7 cellular contexts compared by ENCODE assay signal in the genomic region with DNA sequence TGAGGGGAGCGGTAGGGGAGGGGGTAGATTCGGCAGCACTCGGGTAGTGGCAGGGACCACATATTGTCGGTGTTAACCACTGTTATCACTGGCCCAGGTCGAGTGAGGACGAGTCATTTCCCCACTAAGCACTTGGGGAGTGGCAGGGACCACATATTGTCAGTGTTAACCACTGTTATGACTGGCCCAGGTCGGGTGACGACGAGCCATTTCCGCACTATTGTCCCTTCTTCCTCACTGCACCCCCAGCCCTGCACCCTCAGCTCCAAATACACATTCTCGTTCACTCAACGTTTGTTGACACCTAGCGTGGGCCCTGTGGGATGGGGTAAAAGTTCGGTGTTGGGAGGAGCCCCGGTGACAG. TPM values are rescaled to one million over a fixed set of nuclear protein-coding genes. Genes with fewer than 3 reads are reported as not detected.
A peak's percentile ranks its signal among the peaks of the same experiment; 100 is the strongest.
DNase-seq lines count a peak whose midpoint lies in the region; ATAC-seq and TF ChIP-seq lines count a peak whose summit lies in the region.

No MANE protein-coding gene starts in this region.

- peak overlapping the region; percentile 96 for H2AFZ ChIP-seq in mammary epithelial cell (ENCODE audit: low read depth, low read length)

- no peak for TF ChIP-seq CTCF in mammary epithelial cell (conservative IDR thresholded peaks at IDR 0.05 in 1 of 2, IDR thresholded peaks at IDR 0.05 in 1 of 2; ENCODE audit: extremely low read depth in 1 of 2, insufficient read depth in 1 of 2, low read depth in 1 of 2, low read length in 2 of 2)

- peak overlapping the region; percentile 81 for H3K4me2 ChIP-seq in mammary epithelial cell (ENCODE audit: insufficient read depth, low read depth, low read length)

- in situ Hi-C loops in mammary epithelial cell (cut with MboI; ENCODE audit: low sequenced_read_pairs in 2 of 2), result no loop called here

- intact Hi-C loops in mammary epithelial cell (cut with micrococcal nuclease), result no loop called here

- H3K4me1 ChIP-seq in mammary epithelial cell (ENCODE audit: insufficient read depth, low read length), result peaks cover 28% of the 10 kb centered on the region
- peaks cover 5% of the 10 kb centered on the region for H3K4me1 ChIP-seq in mesodermal cell (ENCODE audit: control insufficient read depth, insufficient read depth, low read length, poor library complexity, severe bottlenecking)

- H3K4me3 ChIP-seq in mammary epithelial cell (replicated peaks in 1 of 3; ENCODE audit: insufficient read depth in 1 of 3, low read depth in 2 of 3, low read length in 3 of 3), result peak overlapping the region; percentile 69 to 89 (median 88)
- peak overlapping the region; percentile 79 for H3K4me3 ChIP-seq in mesodermal cell (ENCODE audit: extremely low read depth, insufficient read depth, low read length, poor library complexity, severe bottlenecking)

- H3K27ac ChIP-seq in mammary epithelial cell (ENCODE audit: insufficient read depth, low read depth, low read length) (peak overlapping the region; percentile 87), mesodermal cell (ENCODE audit: low read depth, low read length, severe bottlenecking) (peak overlapping the region; percentile 29)

- BruUV-seq in mammary epithelial cell (replicated peaks; lab: Mats Ljungman, UMichigan), result TSS peak; percentile 40

- H4K20me1 ChIP-seq in mammary epithelial cell (ENCODE audit: insufficient read depth, low read length), result no peaks in the 10 kb centered on the region

- peak overlapping the region; percentile 96 for H3K9ac ChIP-seq in mammary epithelial cell (ENCODE audit: insufficient read depth, low read length)

- no peaks in the 10 kb centered on the region for H3K27me3 ChIP-seq in mammary epithelial cell (ENCODE audit: insufficient read depth, low read length)

- CTCF ChIA-PET in mammary epithelial cell (lab: Charles Lee; ENCODE audit: low non-redundant PET), result no interaction called here

- H3K9me3 ChIP-seq in mammary epithelial cell (replicated peaks; ENCODE audit: insufficient read depth, low read length), result no peaks in the 10 kb centered on the region
- H3K9me3 ChIP-seq in mesodermal cell (ENCODE audit: control insufficient read depth, low read length), result no peaks in the 10 kb centered on the region

- H3K36me3 ChIP-seq in mammary epithelial cell (ENCODE audit: insufficient read depth, low read length), result peaks cover 3% of the 10 kb centered on the region
- peaks cover 7% of the 10 kb centered on the region for H3K36me3 ChIP-seq in mesodermal cell (ENCODE audit: control insufficient read depth, insufficient read depth, low read length)

- H3K79me2 ChIP-seq in mammary epithelial cell (ENCODE audit: insufficient read depth, low read length), result peaks cover 38% of the 10 kb centered on the region

- ATAC-seq in GM19023 (IDR thresholded peaks at IDR 0.05; ENCODE audit: unreplicated experiment) (peak; percentile 47), HG03045 (IDR thresholded peaks at IDR 0.05; ENCODE audit: unreplicated experiment) (peak; percentile 43)

- dilution Hi-C loops in mammary epithelial cell (cut with HindIII; ENCODE audit: low sequenced_read_pairs), result no loop called here

- DNase-seq in T-helper 9 cell (peak; percentile 69), mammary epithelial cell (peak; percentile 13), NCI-H1694 treated with DMSO at 0.1 percent for 48 hours (lab: John Stamatoyannopoulos, UW) (no peak)
- peak; percentile 83 for DNase-seq in stimulated activated CD8-positive, alpha-beta memory T cell treated with anti-CD3 and anti-CD28 coated beads, Interleukin-4, amount 100 ng/mL, for 48 hours

- 43% methylated on average over 12 of the region's 15 CpGs for WGBS in mammary epithelial cell (ENCODE audit: low coverage, missing lambda C conversion rate)
- 50 to 57% methylated on average over 10 to 13 of the region's 15 CpGs for WGBS in mesodermal cell (ENCODE audit: insufficient coverage in 2 of 2), 2 experiments

RNA-seq across cellular contexts. Expression of a gene that starts 0.5 kb away (rescaled TPM):
- 10 to 100 TPM; 24.0 to 45.8 TPM for total RNA-seq in mammary epithelial cell
- polyA plus RNA-seq in mammary epithelial cell, result 16.9 TPM
- 12.3 TPM for polyA minus RNA-seq in mammary epithelial cell
- polyA plus RNA-seq in mesodermal cell (2013, experiment 1 of 2), result 13.2 TPM
- 13.9 TPM for polyA plus RNA-seq in mesodermal cell (2013, experiment 2 of 2)

RNA-seq across cellular contexts. Expression of a gene that starts 35.5 kb away (rescaled TPM):
- total RNA-seq in mammary epithelial cell, result 10 to 100 TPM; 31.9 to 44.8 TPM
- 15.7 TPM for polyA plus RNA-seq in mammary epithelial cell
- 26.4 TPM for polyA minus RNA-seq in mammary epithelial cell
- 27.1 TPM for polyA plus RNA-seq in mesodermal cell (2013, experiment 1 of 2)
- 28.9 TPM for polyA plus RNA-seq in mesodermal cell (2013, experiment 2 of 2)

RNA-seq across cellular contexts. Expression of a gene that starts 43.1 kb away (rescaled TPM):
- not detected for total RNA-seq in mammary epithelial cell
- polyA plus RNA-seq in mammary epithelial cell, result not detected
- polyA minus RNA-seq in mammary epithelial cell, result not detected
- polyA plus RNA-seq in mesodermal cell (2013, experiment 1 of 2), result not detected
- not detected for polyA plus RNA-seq in mesodermal cell (2013, experiment 2 of 2)
